1 cellular context compared by ENCODE assay signal in genomic region chr2:70743677-70744076, GRCh38.
TF ChIP-seq lines count a peak whose summit lies in the region.

No MANE protein-coding gene starts in this region.

TF ChIP-seq in K562, 482 proteins besides CTCF, POLR2A, EP300 and RAD21 (continued from another document and continues in another):
- TF ChIP-seq CEBPZ (IDR thresholded peaks at IDR 0.05; ENCODE audit: borderline replicate concordance, low read depth, low read length) (no peak), ZNF316 (IDR thresholded peaks at IDR 0.05) (peak; percentile 79), FOXJ3 (CRISPR knock-in tag; IDR thresholded peaks at IDR 0.05) (no peak), HDAC1 (IDR thresholded peaks at IDR 0.05) (0 out of 4 replicates have a peak, but pooled peaks have one; percentile 25 to 51), POLR2G (IDR thresholded peaks at IDR 0.05; ENCODE audit: low read depth, low read length) (no peak), ZEB2 (IDR thresholded peaks at IDR 0.05) (0 out of 2 replicates have a peak, but pooled peaks have one; percentile 53), SREBF1 (IDR thresholded peaks at IDR 0.05; ENCODE audit: borderline replicate concordance, low read depth, low read length) (no peak), TGIF2 (CRISPR knock-in tag; IDR thresholded peaks at IDR 0.05) (no peak), ARNT (IDR thresholded peaks at IDR 0.05) (no peak), CREB1 (IDR thresholded peaks at IDR 0.05) (no peak), CREB1 (CRISPR knock-in tag; IDR thresholded peaks at IDR 0.05) (0 out of 2 replicates have a peak, but pooled peaks have one; percentile 23), ZHX1 (conservative IDR thresholded peaks at IDR 0.05; ENCODE audit: low read length) (no peak), POLR3A (IDR thresholded peaks at IDR 0.05; ENCODE audit: borderline replicate concordance, extremely low read depth, insufficient read depth, insufficient read length) (no peak), DPF2 (IDR thresholded peaks at IDR 0.05) (peak; percentile 84), PTBP1 (IDR thresholded peaks at IDR 0.05; ENCODE audit: low read depth, low read length) (peak; percentile 70; the same call in 1 of the 2 replicates), THAP12 (CRISPR knock-in tag; IDR thresholded peaks at IDR 0.05) (no peak), KAT2B (IDR thresholded peaks at IDR 0.05; ENCODE audit: low read depth, low read length) (no peak), ZNF449 (CRISPR knock-in tag; IDR thresholded peaks at IDR 0.05) (no peak), ADNP (tag; IDR thresholded peaks at IDR 0.05) (no peak), SMC3 (conservative IDR thresholded peaks at IDR 0.05; ENCODE audit: insufficient read depth, low read depth, low read length) (no peak), NRF1 (conservative IDR thresholded peaks at IDR 0.05 in 1 of 2, IDR thresholded peaks at IDR 0.05 in 1 of 2) (no peak), BRD9 (IDR thresholded peaks at IDR 0.05; ENCODE audit: low read depth, partially characterized antibody) (peak; percentile 40), ZBTB17 (CRISPR knock-in tag; IDR thresholded peaks at IDR 0.05) (no peak), NR2C2 (CRISPR knock-in tag; IDR thresholded peaks at IDR 0.05) (no peak), NR2C2 (tag; IDR thresholded peaks at IDR 0.05) (no peak), EHMT2 (IDR thresholded peaks at IDR 0.05) (peak; percentile 65; the same call in 1 of the 2 replicates), ZNF143 (CRISPR knock-in tag; IDR thresholded peaks at IDR 0.05) (no peak), C11orf30 (IDR thresholded peaks at IDR 0.05; ENCODE audit: low read depth) (peak; percentile 62), FOXK2 (conservative IDR thresholded peaks at IDR 0.05 in 1 of 2, IDR thresholded peaks at IDR 0.05 in 1 of 2; ENCODE audit: low read depth in 2 of 2) (peak; percentile 24 to 53; a peak in 2 of 4 replicates), KDM1A (IDR thresholded peaks at IDR 0.05) (peak; percentile 81 to 87), SRSF7 (optimal IDR thresholded peaks at IDR 0.05; ENCODE audit: low read depth, low read length) (no peak), NR2C1 (IDR thresholded peaks at IDR 0.05) (no peak), NR2C1 (tag; IDR thresholded peaks at IDR 0.05) (no peak), UBTF (IDR thresholded peaks at IDR 0.05; ENCODE audit: borderline replicate concordance in 1 of 2, low read depth in 2 of 2, low read length in 2 of 2) (no peak), MBD2 (IDR thresholded peaks at IDR 0.05; ENCODE audit: borderline replicate concordance, low read depth) (no peak), CREB5 (CRISPR knock-in tag; IDR thresholded peaks at IDR 0.05) (no peak), POU5F1 (IDR thresholded peaks at IDR 0.05; ENCODE audit: borderline replicate concordance, low read depth, low read length, partially characterized antibody) (no peak), TSC22D4 (tag; IDR thresholded peaks at IDR 0.05) (no peak), ARID1B (IDR thresholded peaks at IDR 0.05) (peak; percentile 61), SMAD1 (IDR thresholded peaks at IDR 0.05; ENCODE audit: low read depth, low read length, partially characterized antibody) (no peak), ZNF699 (CRISPR knock-in tag; IDR thresholded peaks at IDR 0.05; ENCODE audit: insufficient replicate concordance) (no peak), HDAC2 (IDR thresholded peaks at IDR 0.05) (peak; percentile 82; the same call in 1 of the 2 replicates), RBM25 (IDR thresholded peaks at IDR 0.05; ENCODE audit: low read depth, low read length, severe bottlenecking) (peak; percentile 96), ZNF436 (CRISPR knock-in tag; IDR thresholded peaks at IDR 0.05) (no peak), GATA2 (CRISPR knock-in tag; IDR thresholded peaks at IDR 0.05) (no peak), MEF2D (tag; conservative IDR thresholded peaks at IDR 0.05; ENCODE audit: low read depth) (no peak; the same call in 1 of the 2 replicates), NFXL1 (CRISPR knock-in tag; IDR thresholded peaks at IDR 0.05) (no peak), HOMEZ (CRISPR knock-in tag; IDR thresholded peaks at IDR 0.05) (no peak), ATF7 (IDR thresholded peaks at IDR 0.05) (peak; percentile 47; the same call in 1 of the 2 replicates), ESRRA (IDR thresholded peaks at IDR 0.05; ENCODE audit: borderline replicate concordance, low read depth) (no peak), CHD4 (IDR thresholded peaks at IDR 0.05; ENCODE audit: insufficient read depth, insufficient replicate concordance, low read depth, low read length, poor library complexity, severe bottlenecking) (peak; percentile 61), ZBTB26 (CRISPR knock-in tag; IDR thresholded peaks at IDR 0.05) (no peak), ZNF263 (CRISPR knock-in tag; IDR thresholded peaks at IDR 0.05; ENCODE audit: borderline replicate concordance) (no peak), SMARCA4 (IDR thresholded peaks at IDR 0.05) (peak; percentile 69), ZBTB8A (IDR thresholded peaks at IDR 0.05; ENCODE audit: partially characterized antibody) (no peak), ZNF175 (CRISPR knock-in tag; IDR thresholded peaks at IDR 0.05; ENCODE audit: low read depth) (no peak), STAT5B (CRISPR knock-in tag; IDR thresholded peaks at IDR 0.05) (no peak), RUNX1 (IDR thresholded peaks at IDR 0.05; ENCODE audit: low read depth) (no peak), BACH1 (tag; IDR thresholded peaks at IDR 0.05) (no peak), KAT8 (IDR thresholded peaks at IDR 0.05; ENCODE audit: low read depth) (no peak), DDX20 (tag; IDR thresholded peaks at IDR 0.05; ENCODE audit: low read depth) (no peak)
